ENCODE assay signal across 24 cellular contexts in the genomic region with DNA sequence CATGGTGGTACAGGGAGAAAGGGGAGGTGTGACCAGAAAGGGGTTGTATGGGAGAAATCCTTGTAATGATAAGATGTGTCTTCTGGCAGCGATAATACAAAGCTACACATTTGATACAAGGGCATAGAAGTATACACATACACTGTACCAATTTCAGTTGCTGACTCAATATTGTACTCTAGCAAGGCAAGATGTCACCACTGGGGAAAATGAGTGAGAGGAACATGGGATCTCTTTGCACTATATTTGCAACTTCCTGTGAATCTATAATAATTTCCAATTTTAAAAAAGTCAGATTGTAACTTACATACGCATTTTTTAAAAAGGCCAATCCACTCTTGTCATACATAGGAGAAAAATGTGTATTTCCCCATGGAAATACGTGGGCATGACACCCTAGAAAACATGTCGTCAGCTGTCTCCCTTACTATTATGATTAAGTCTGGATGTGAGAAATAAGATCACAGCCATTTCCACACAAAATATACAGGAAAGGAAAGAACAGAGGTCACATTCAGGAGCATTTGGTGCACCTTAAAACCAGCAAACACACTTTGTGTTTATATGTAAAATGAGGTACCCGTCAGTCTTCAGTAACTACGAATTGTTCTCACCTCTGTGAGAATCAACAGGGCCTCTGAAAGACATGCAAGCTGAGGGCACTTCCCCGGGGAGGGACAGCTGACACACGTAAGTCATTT. TPM values are rescaled to one million over a fixed set of nuclear protein-coding genes. Genes with fewer than 3 reads are reported as not detected.
DNase-seq lines count a peak whose midpoint lies in the region; ATAC-seq and TF ChIP-seq lines count a peak whose summit lies in the region.
"Had no signal": no experiment of that assay in that cellular context is flagged by ENCODE, and none has a peak within 500 bp of the region (broad histone marks: within the 10 kb centered on the region; RNA-seq: fewer than 3 reads in every experiment).

No MANE protein-coding gene starts in this region.

- in situ Hi-C loops in GM13976 (cut with MboI; ENCODE audit: low sequenced_read_pairs, unreplicated experiment): no loop called here

- peaks cover 15% of the 10 kb centered on the region for H3K27me3 Mint-ChIP-seq in activated CD4-positive, alpha-beta T cell treated with anti-CD3 and anti-CD28 coated beads for 36 hours

- H3K9me3 ChIP-seq in OCI-LY3 (ENCODE audit: insufficient read depth, low read length) (0 out of 2 replicates have a peak, but pooled peaks cover 5% of the 10 kb centered on the region), upper lobe of left lung (no peaks in the 10 kb centered on the region)
- H3K9me3 ChIP-seq: HAP-1 had no signal

- peak overlapping the region; percentile 40; the same call in 1 of the 2 replicates for H2AFZ ChIP-seq in OCI-LY3 (ENCODE audit: low read depth, low read length)

- H3K4me3 ChIP-seq in OCI-LY3 (ENCODE audit: low read length) (peak overlapping the region; percentile 56), upper lobe of left lung (no peak overlapping the region)
- H3K4me3 ChIP-seq: GM23248, HAP-1 had no signal

- H3K4me1 ChIP-seq in OCI-LY3 (ENCODE audit: low read length) (peaks cover 81% of the 10 kb centered on the region), upper lobe of left lung (peaks cover 0 to 8% (median 0%) of the 10 kb centered on the region in 4 donors)
- H3K4me1 ChIP-seq: HAP-1 had no signal

- no peaks in the 10 kb centered on the region for H3K36me3 Mint-ChIP-seq in activated CD4-positive, alpha-beta T cell treated with anti-CD3 and anti-CD28 coated beads for 36 hours (ENCODE audit: low read depth)

- H3K4me2 ChIP-seq in OCI-LY3 (ENCODE audit: low read length): peak overlapping the region; percentile 82

- intact Hi-C loops in activated CD4-positive, alpha-beta T cell treated with anti-CD3 and anti-CD28 coated beads for 36 hours (cut with DNase I, micrococcal nuclease): no loop called here

- H3K27ac ChIP-seq in OCI-LY3 (ENCODE audit: low read length): peak overlapping the region; percentile 88
- no peak overlapping the region for H3K27ac ChIP-seq in upper lobe of left lung
- H3K27ac ChIP-seq: 22Rv1, GM23248 had no signal

- peak; percentile 58 for ATAC-seq in activated CD4-positive, alpha-beta T cell treated with anti-CD3 and anti-CD28 coated beads for 36 hours
- no peak for ATAC-seq in upper lobe of left lung (ENCODE audit: low FRiP score in 2 of 2)
- ATAC-seq: PC-3 had no signal

- peaks cover 17% of the 10 kb centered on the region for H3K4me1 Mint-ChIP-seq in activated CD4-positive, alpha-beta T cell treated with anti-CD3 and anti-CD28 coated beads for 36 hours
- H3K4me1 Mint-ChIP-seq: B cell had no signal

- H3K36me3 ChIP-seq in OCI-LY3 (replicated peaks; ENCODE audit: low read depth, low read length) (peaks cover 4% of the 10 kb centered on the region), upper lobe of left lung (no peaks in the 10 kb centered on the region)
- H3K36me3 ChIP-seq: HAP-1 had no signal

- 50 to 54% methylated on average over 8 of the region's 8 CpGs for whole genome bisulfite sequencing in upper lobe of left lung, 2 donors

- no peak for TF ChIP-seq CTCF in GM13976 (IDR thresholded peaks at IDR 0.05; ENCODE audit: borderline replicate concordance, control extremely low read depth, extremely low read depth, insufficient read depth, missing control alignments)
- TF ChIP-seq CTCF in OCI-LY3 (IDR thresholded peaks at IDR 0.05; ENCODE audit: low read depth, low read length): no peak
- TF ChIP-seq CTCF in upper lobe of left lung (IDR thresholded peaks at IDR 0.05): no peak

- H3K27me3 ChIP-seq in OCI-LY3 (ENCODE audit: low read depth, low read length) (no peaks in the 10 kb centered on the region), upper lobe of left lung (no peaks in the 10 kb centered on the region)

- no peak for TF ChIP-seq EP300 in upper lobe of left lung (IDR thresholded peaks at IDR 0.05)

- no peak for TF ChIP-seq POLR2A in upper lobe of left lung (IDR thresholded peaks at IDR 0.05)

- H3K4me3 Mint-ChIP-seq in activated CD4-positive, alpha-beta T cell treated with anti-CD3 and anti-CD28 coated beads for 36 hours: no peak overlapping the region
- H3K4me3 Mint-ChIP-seq: B cell; CD4-positive, alpha-beta T cell; IgD-negative memory B cell had no signal

- peak overlapping the region; percentile 56; the same call in 1 of the 2 replicates for H3K9ac ChIP-seq in OCI-LY3 (ENCODE audit: low read length)
- H3K9ac ChIP-seq: GM23248 had no signal

- POLR2A ChIA-PET in activated CD4-positive, alpha-beta T cell treated with anti-CD3 and anti-CD28 coated beads for 36 hours (lab: Charles Lee): no interaction called here

- no peaks in the 10 kb centered on the region for H3K9me3 Mint-ChIP-seq in activated CD4-positive, alpha-beta T cell treated with anti-CD3 and anti-CD28 coated beads for 36 hours (ENCODE audit: low read depth)
- H3K9me3 Mint-ChIP-seq: CD4-positive, alpha-beta T cell had no signal

- no peak for DNase-seq in activated CD4-positive, alpha-beta T cell treated with anti-CD3 and anti-CD28 coated beads for 36 hours
- DNase-seq in activated CD4-positive, alpha-beta T cell treated with anti-CD3 and anti-CD28 coated beads, Interleukin-2, amount 50 U/mL, for 48 hours: no peak
- peak; percentile 22 for DNase-seq in GM13976 (ENCODE audit: low spot score)
- peak; percentile 20 for DNase-seq in islet precursor cell
- DNase-seq in activated T-cell treated with anti-CD3 and anti-CD28 coated beads for 4 hours: no peak
- no peak for DNase-seq in upper lobe of left lung
- no peak for DNase-seq in NCI-H128 (lab: John Stamatoyannopoulos, UW; ENCODE audit: unreplicated experiment)
- DNase-seq: CD4-positive, alpha-beta T cell; DMS153; EL; GM23248; NCI-H1105 treated with DMSO at 0.1 percent for 48 hours; NCI-H1694 treated with DMSO at 0.1 percent for 48 hours; NCI-H226; NCI-H524; NCI-H82; PC-3; RPMI8226; SIG-M5 had no signal

- CTCF ChIA-PET in activated CD4-positive, alpha-beta T cell treated with anti-CD3 and anti-CD28 coated beads for 36 hours (lab: Charles Lee): no interaction called here

- no peak overlapping the region for H3K27ac Mint-ChIP-seq in activated CD4-positive, alpha-beta T cell treated with anti-CD3 and anti-CD28 coated beads for 36 hours
- H3K27ac Mint-ChIP-seq: B cell; CD4-positive, alpha-beta T cell; IgD-negative memory B cell had no signal

- H4K20me1 ChIP-seq in OCI-LY3 (ENCODE audit: insufficient read depth, low read length): no peaks in the 10 kb centered on the region

- H3K79me2 ChIP-seq in OCI-LY3 (ENCODE audit: low read length): no peaks in the 10 kb centered on the region

RNA-seq across cellular contexts. Expression of a gene that starts 22.9 kb away (rescaled TPM):
- not detected for total RNA-seq in activated CD4-positive, alpha-beta T cell treated with anti-CD3 and anti-CD28 coated beads for 36 hours
- total RNA-seq in upper lobe of left lung: not detected
- total RNA-seq: B cell; CD4-positive, alpha-beta T cell; GM23248; PC-3 had no signal

Comparison
In these comparisons a context has a peak if more than half of its experiments do, and no peak if none do; other contexts are left out.
1. DNase-seq: peak in GM13976 (single experiment) and islet precursor cell (single experiment); none in activated CD4-positive, alpha-beta T cell treated with anti-CD3 and anti-CD28 coated beads for 36 hours (single experiment), activated CD4-positive, alpha-beta T cell treated with anti-CD3 and anti-CD28 coated beads, Interleukin-2, amount 50 U/mL, for 48 hours (0 of 2), activated T-cell treated with anti-CD3 and anti-CD28 coated beads for 4 hours (single experiment), upper lobe of left lung (0 of 2) and NCI-H128 (single experiment).